ENCODE assay signal across 8 cellular contexts in the genomic region with DNA sequence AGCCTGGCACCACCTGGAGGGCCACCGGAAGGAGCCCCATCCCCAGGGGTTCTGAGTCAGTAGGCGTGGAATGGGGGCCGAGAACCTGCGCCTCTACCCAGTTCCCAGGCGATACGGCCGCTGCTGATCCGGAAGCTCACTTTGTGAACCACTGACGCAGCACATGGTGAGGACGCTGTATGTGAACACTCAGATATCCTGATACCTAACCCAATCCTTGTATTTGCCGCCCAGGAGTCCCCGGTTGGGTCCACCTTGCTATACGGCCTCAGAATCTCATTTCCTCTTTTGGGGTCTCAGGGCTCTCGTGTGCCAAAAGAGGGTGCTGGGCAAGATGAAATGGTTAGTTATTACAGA. TPM values are rescaled to one million over a fixed set of nuclear protein-coding genes. Genes with fewer than 3 reads are reported as not detected.
A peak's percentile ranks its signal among the peaks of the same experiment; 100 is the strongest.
DNase-seq lines count a peak whose midpoint lies in the region; ATAC-seq and TF ChIP-seq lines count a peak whose summit lies in the region.

No MANE protein-coding gene starts in this region.

- TF ChIP-seq CTCF in activated B cell treated with CpG ODN at 0.5 μM for 24 hours (IDR thresholded peaks at IDR 0.05) (no peak), endodermal cell (conservative IDR thresholded peaks at IDR 0.05) (no peak), neural crest cell (conservative IDR thresholded peaks at IDR 0.05) (no peak)

- peak overlapping the region; percentile 8; the same call in 1 of the 2 replicates for H3K27ac ChIP-seq in HUES6 (ENCODE audit: low read depth, low read length)
- H3K27ac ChIP-seq in endodermal cell (ENCODE audit: low read depth, low read length), result no peak overlapping the region
- peak overlapping the region in 1 of 2 donors; percentile 66 for H3K27ac ChIP-seq in aorta (ENCODE audit: low read depth in 1 of 2, low read length in 2 of 2)

- intact Hi-C loops in activated B cell treated with CpG ODN at 0.5 μM for 24 hours (cut with micrococcal nuclease) (loop anchor here (1.0 to 10.0 kb wide), 9 partner anchors 10 to 650 kb away; partner anchors contain the start of genes NDRG3, SCAND1 and TGIF2), aorta (cut with DNase I) (loop anchor here (2.0 to 10.0 kb wide), 4 partner anchors 33 to 400 kb away; partner anchors contain the start of gene TGIF2 (in 1 of the 2))

- H3K36me3 Mint-ChIP-seq in activated B cell treated with CpG ODN at 0.5 μM for 24 hours (ENCODE audit: low read depth), result peaks cover 35% of the 10 kb centered on the region
- peaks cover 24% of the 10 kb centered on the region for H3K36me3 Mint-ChIP-seq in endodermal cell (ENCODE audit: low read depth)
- H3K36me3 Mint-ChIP-seq in neural crest cell (ENCODE audit: low read depth), result no peaks in the 10 kb centered on the region

- 88 to 92% methylated on average over 11 to 14 of the region's 14 CpGs for WGBS in endodermal cell (ENCODE audit: insufficient coverage in 1 of 2, insufficient read length in 1 of 2), 2 experiments
- WGBS in aorta, 2 donors, result 58 to 59% methylated on average over 14 of the region's 14 CpGs

- ATAC-seq in GM21423 (IDR thresholded peaks at IDR 0.05; ENCODE audit: unreplicated experiment) (peak; percentile 34), activated B cell treated with CpG ODN at 0.5 μM for 24 hours (ENCODE audit: low read depth) (peak; percentile 57), aorta (ENCODE audit: low FRiP score) (peak; percentile 17)

- H3K27me3 ChIP-seq in HUES6 (ENCODE audit: control insufficient read depth, insufficient read depth, low read length) (no peaks in the 10 kb centered on the region), endodermal cell (ENCODE audit: control insufficient read depth, insufficient read depth, low read length, poor library complexity, severe bottlenecking) (no peaks in the 10 kb centered on the region), aorta (ENCODE audit: control insufficient read depth in 1 of 2, insufficient read depth in 2 of 2, low read length in 1 of 2) (no peaks in the 10 kb centered on the region)

- H3K9ac ChIP-seq in HUES6 (ENCODE audit: low read length) (peak overlapping the region; percentile 64), endodermal cell (ENCODE audit: extremely low read depth, low read length, poor library complexity, severe bottlenecking) (no peak overlapping the region)

- DNase-seq in GDM1 (lab: John Stamatoyannopoulos, UW) (peak; percentile 22), activated B cell treated with CpG ODN at 0.5 μM for 24 hours (peak; percentile 72), endodermal cell (no peak), neural crest cell (ENCODE audit: low read depth, low spot score) (no peak), aorta (peak in 1 of 2 donors; percentile 59), GOT3 (lab: John Stamatoyannopoulos, UW) (no peak)

- POLR2A ChIA-PET in activated B cell treated with CpG ODN at 0.5 μM for 24 hours (lab: Charles Lee), result interaction anchor here (0.5 to 6.1 kb wide), 26 partner anchors 10 to 1384 kb away, joined by 3 to 358 read pairs (median 6); partner anchors contain the start of genes AAR2, CPNE1, DSN1 and MYL9

- H3K4me1 ChIP-seq in HUES6 (ENCODE audit: control insufficient read depth, insufficient read depth, low read length) (peaks cover 9% of the 10 kb centered on the region), endodermal cell (ENCODE audit: control insufficient read depth, insufficient read depth, low read length) (no peaks in the 10 kb centered on the region), aorta (ENCODE audit: control insufficient read depth in 1 of 2, insufficient read depth in 2 of 2, low read length in 2 of 2) (peaks cover 0 to 6% of the 10 kb centered on the region in 2 donors)

- H3K36me3 ChIP-seq in HUES6 (ENCODE audit: control insufficient read depth, insufficient read depth, low read length) (peaks cover 26% of the 10 kb centered on the region), endodermal cell (ENCODE audit: control insufficient read depth, insufficient read depth, low read length) (peaks cover 25% of the 10 kb centered on the region), aorta (ENCODE audit: control insufficient read depth in 1 of 2, insufficient read depth in 2 of 2, low read length in 1 of 2) (peaks cover 0 to 1% of the 10 kb centered on the region in 2 donors)

- H3K4me3 Mint-ChIP-seq in activated B cell treated with CpG ODN at 0.5 μM for 24 hours (peak overlapping the region; percentile 97), endodermal cell (peak overlapping the region; percentile 99), neural crest cell (peak overlapping the region; percentile 97)

- H3K9me3 ChIP-seq in HUES6 (ENCODE audit: control insufficient read depth, insufficient read depth, low read depth, low read length) (no peaks in the 10 kb centered on the region), endodermal cell (ENCODE audit: control insufficient read depth, low read length) (no peaks in the 10 kb centered on the region), aorta (ENCODE audit: control insufficient read depth, low read length) (no peaks in the 10 kb centered on the region)

- H3K27ac Mint-ChIP-seq in activated B cell treated with CpG ODN at 0.5 μM for 24 hours (peak overlapping the region; percentile 99), endodermal cell (peak overlapping the region; percentile 90), neural crest cell (ENCODE audit: unreplicated experiment) (peak overlapping the region; percentile 57)

- H3K9me3 Mint-ChIP-seq in activated B cell treated with CpG ODN at 0.5 μM for 24 hours (no peaks in the 10 kb centered on the region), endodermal cell (no peaks in the 10 kb centered on the region), neural crest cell (no peaks in the 10 kb centered on the region)

- peak overlapping the region; percentile 28 for H3K4me3 ChIP-seq in HUES6 (ENCODE audit: low read depth, low read length)
- H3K4me3 ChIP-seq in endodermal cell (ENCODE audit: low read length), result peak overlapping the region; percentile 51
- no peak overlapping the region for H3K4me3 ChIP-seq in aorta (ENCODE audit: low read length in 2 of 2)

- CTCF ChIA-PET in activated B cell treated with CpG ODN at 0.5 μM for 24 hours (lab: Charles Lee), result interaction anchor here (0.6 to 4.3 kb wide), 13 partner anchors 10 to 402 kb away, joined by 3 to 47 read pairs (median 3); partner anchors contain the start of gene TGIF2

- H3K27me3 Mint-ChIP-seq in activated B cell treated with CpG ODN at 0.5 μM for 24 hours (no peaks in the 10 kb centered on the region), endodermal cell (ENCODE audit: insufficient read depth) (no peaks in the 10 kb centered on the region), neural crest cell (ENCODE audit: low read depth) (no peaks in the 10 kb centered on the region)

- H3K4me1 Mint-ChIP-seq in activated B cell treated with CpG ODN at 0.5 μM for 24 hours (peaks cover 56% of the 10 kb centered on the region), endodermal cell (peaks cover 25% of the 10 kb centered on the region), neural crest cell (peaks cover 21% of the 10 kb centered on the region)

RNA-seq across cellular contexts. Expression of gene RAB5IF, which starts 0.6 kb away (rescaled TPM):
- total RNA-seq in activated B cell treated with CpG ODN at 0.5 μM for 24 hours (54.9 and 55.7 TPM in 2 replicates), endodermal cell (10 to 100 TPM; 98.9 to 99.9 TPM), neural crest cell (76.2 and 78.1 TPM in 2 replicates), aorta (10 to 100 TPM; 39.8 to 48.1 TPM)
- polyA plus RNA-seq in endodermal cell (2013, experiment 1 of 2), result 94.9 TPM
- 93.6 TPM for polyA plus RNA-seq in endodermal cell (2013, experiment 2 of 2)
- polyA plus RNA-seq in aorta, result 10 to 100 TPM; 52.1 to 71.0 TPM

RNA-seq across cellular contexts. Expression of gene TGIF2, which starts 31.5 kb away (rescaled TPM):
- total RNA-seq in activated B cell treated with CpG ODN at 0.5 μM for 24 hours (40.8 and 43.8 TPM in 2 replicates), endodermal cell (10 to 100 TPM; 33.4 to 39.0 TPM), neural crest cell (73.8 and 76.4 TPM in 2 replicates), aorta (10 to 100 TPM; 11.8 to 12.8 TPM)
- 35.6 TPM for polyA plus RNA-seq in endodermal cell (2013, experiment 1 of 2)
- 33.7 TPM for polyA plus RNA-seq in endodermal cell (2013, experiment 2 of 2)
- 1 to 10 TPM; 3.6 to 5.3 TPM for polyA plus RNA-seq in aorta

RNA-seq across cellular contexts. Expression of gene SLA2, which starts 41.1 kb away (rescaled TPM):
- total RNA-seq in activated B cell treated with CpG ODN at 0.5 μM for 24 hours (0.59 and 0.67 TPM in 2 replicates), endodermal cell (under 1 TPM; 0.44 to 0.68 TPM), neural crest cell (0.16 TPM in 1 of 2 replicates, not detected in the other), aorta (1 to 10 TPM in 1 of 2 donors, under 1 TPM in 1; 0.99 to 1.0 TPM)
- 0.18 TPM for polyA plus RNA-seq in endodermal cell (2013, experiment 1 of 2)
- polyA plus RNA-seq in endodermal cell (2013, experiment 2 of 2), result 0.12 TPM
- polyA plus RNA-seq in aorta, result under 1 TPM in 1 of 2 donors, not detected in 1; 0.13 TPM

Comparison
In these comparisons a context has a peak if more than half of its experiments do, and no peak if none do; other contexts are left out.
1. DNase-seq: peak in GDM1 (single experiment) and activated B cell treated with CpG ODN at 0.5 μM for 24 hours (single experiment); none in endodermal cell (single experiment), neural crest cell (single experiment) and GOT3 (single experiment).
2. H3K4me3 ChIP-seq: peak in HUES6 (single experiment) and endodermal cell (single experiment); none in aorta (0 of 2).
3. Peak in every context shown above with its lines, with median percentiles within 50 percentile points of each other: ATAC-seq, H3K27ac Mint-ChIP-seq and H3K4me3 Mint-ChIP-seq.